In genomic region chr17:63772801-63773271, GRCh38 we compare ENCODE assay signal across 8 cellular contexts. TPM values are rescaled to one million over a fixed set of nuclear protein-coding genes. Genes with fewer than 3 reads are reported as not detected.
A peak's percentile ranks its signal among the peaks of the same experiment; 100 is the strongest.
DNase-seq lines count a peak whose midpoint lies in the region; ATAC-seq and TF ChIP-seq lines count a peak whose summit lies in the region.

No MANE protein-coding gene starts in this region.

- peaks cover 32 to 34% of the 10 kb centered on the region in 2 donors for H3K4me1 ChIP-seq in gastrocnemius medialis

- in situ Hi-C loops in gastrocnemius medialis (cut with MboI; ENCODE audit: low sequenced_read_pairs in 4 of 4): no loop called here

- TF ChIP-seq CTCF in AG04449 (IDR thresholded peaks at IDR 0.05; ENCODE audit: insufficient read depth, low read length, missing control alignments) (no peak), gastrocnemius medialis (IDR thresholded peaks at IDR 0.05 in 4 of 5, conservative IDR thresholded peaks at IDR 0.05 in 1 of 5) (no peak)

- DNase-seq in AG04449 (ENCODE audit: low read depth, low spot score) (peak; percentile 4), H7 (no peak), foreskin melanocyte (peak; percentile 16), gastrocnemius medialis (peak in 1 of 2 donors; percentile 4), NCI-H2196 treated with DMSO at 0.1 percent for 48 hours (lab: John Stamatoyannopoulos, UW; ENCODE audit: unreplicated experiment) (no peak)
- DNase-seq in activated CD4-positive, alpha-beta memory T cell treated with anti-CD3 and anti-CD28 coated beads for 36 hours: no peak
- DNase-seq in activated CD4-positive, alpha-beta T cell treated with anti-CD3 and anti-CD28 coated beads, Interleukin-2, amount 50 U/mL, for 4 hours: no peak

- POLR2A ChIA-PET in AG04449 (lab: Yijun Ruan, JAX): interaction anchor here (1.2 to 1.5 kb wide), 7 partner anchors 8 to 71 kb away, joined by 3 to 10 read pairs (median 5); partner anchors contain the start of gene PSMC5
- POLR2A ChIA-PET in activated CD4-positive, alpha-beta memory T cell treated with anti-CD3 and anti-CD28 coated beads for 36 hours (lab: Charles Lee): interaction anchor here (1.3 to 4.1 kb wide), 8 partner anchors 17 to 733 kb away, joined by 5 to 34 read pairs (median 14); partner anchors contain the start of genes FTSJ3, LIMD2 and PSMC5

- CTCF ChIA-PET in AG04449 (lab: Yijun Ruan, JAX): interaction anchor here (1.0 kb wide), 1 partner anchor 11 kb away, joined by 3 read pairs; no protein-coding TSS in a partner anchor
- CTCF ChIA-PET in activated CD4-positive, alpha-beta memory T cell treated with anti-CD3 and anti-CD28 coated beads for 36 hours (lab: Charles Lee): interaction anchor here (1.2 to 2.4 kb wide), 2 partner anchors 31 to 76 kb away, joined by 4 to 7 read pairs; partner anchors contain the start of gene STRADA

- no peaks in the 10 kb centered on the region for H3K27me3 Mint-ChIP-seq in activated CD4-positive, alpha-beta memory T cell treated with anti-CD3 and anti-CD28 coated beads for 36 hours

- H3K9me3 ChIP-seq in gastrocnemius medialis: no peaks in the 10 kb centered on the region

- H3K27me3 ChIP-seq in H7 (ENCODE audit: control insufficient read depth, insufficient read depth, low read length): no peaks in the 10 kb centered on the region
- no peaks in the 10 kb centered on the region for H3K27me3 ChIP-seq in gastrocnemius medialis

- H3K9me3 Mint-ChIP-seq in activated CD4-positive, alpha-beta memory T cell treated with anti-CD3 and anti-CD28 coated beads for 36 hours: no peaks in the 10 kb centered on the region

- no peak for TF ChIP-seq POLR2A in gastrocnemius medialis (IDR thresholded peaks at IDR 0.05)

- H3K36me3 ChIP-seq in H7 (replicated peaks; ENCODE audit: control insufficient read depth, insufficient read depth, low read length) (peaks cover 5% of the 10 kb centered on the region), gastrocnemius medialis (no peaks in the 10 kb centered on the region)

- no peak for ATAC-seq in gastrocnemius medialis
- no peak for ATAC-seq in HG02678 (IDR thresholded peaks at IDR 0.05; ENCODE audit: unreplicated experiment)

- peak overlapping the region; percentile 100 for H3K27ac Mint-ChIP-seq in activated CD4-positive, alpha-beta memory T cell treated with anti-CD3 and anti-CD28 coated beads for 36 hours

- H3K4me1 Mint-ChIP-seq in activated CD4-positive, alpha-beta memory T cell treated with anti-CD3 and anti-CD28 coated beads for 36 hours (ENCODE audit: low read depth): peaks cover 48% of the 10 kb centered on the region

- H3K27ac ChIP-seq in gastrocnemius medialis: peak overlapping the region; percentile 92 to 98 (median 98)

- intact Hi-C loops in activated CD4-positive, alpha-beta memory T cell treated with anti-CD3 and anti-CD28 coated beads for 36 hours (cut with micrococcal nuclease): loop anchor here (1.0 to 10.0 kb wide), 6 partner anchors 32 to 732 kb away; partner anchors contain the start of genes CEP95, DDX5, FTSJ3 and PSMC5
- intact Hi-C loops in gastrocnemius medialis (cut with DNase I; ENCODE audit: low total_unique reads): loop anchor here (1.0 to 10.0 kb wide), 5 partner anchors 32 to 1848 kb away; partner anchors contain the start of genes FTSJ3, INTS2, PSMC5 and STRADA

- peaks cover 23% of the 10 kb centered on the region for H3K36me3 Mint-ChIP-seq in activated CD4-positive, alpha-beta memory T cell treated with anti-CD3 and anti-CD28 coated beads for 36 hours

- H3K4me3 ChIP-seq in AG04449 (ENCODE audit: low read depth, low read length) (peak overlapping the region; percentile 92), H7 (ENCODE audit: insufficient read depth, low read depth, low read length) (peak overlapping the region; percentile 91), gastrocnemius medialis (peak overlapping the region; percentile 76 to 98 (median 92))

- peak overlapping the region; percentile 95 for H3K4me3 Mint-ChIP-seq in activated CD4-positive, alpha-beta memory T cell treated with anti-CD3 and anti-CD28 coated beads for 36 hours

RNA-seq across cellular contexts. Expression of gene CCDC47, which starts 0.6 kb away (rescaled TPM):
- 30.6 and 36.4 TPM in 2 replicates for total RNA-seq in H7 (2014; rRNA removed; shearing (Covaris generic))
- 10 to 100 TPM; 57.6 to 60.5 TPM for total RNA-seq in activated CD4-positive, alpha-beta memory T cell treated with anti-CD3 and anti-CD28 coated beads for 36 hours
- total RNA-seq in gastrocnemius medialis: 100 to 1,000 TPM in 1 of 4 donors, 10 to 100 TPM in 3; 81.0 to 110 (median 86.8) TPM

RNA-seq across cellular contexts. Expression of gene DDX42, which starts 1.1 kb away (rescaled TPM):
- 34.5 and 41.8 TPM in 2 replicates for total RNA-seq in H7 (2014; rRNA removed; shearing (Covaris generic))
- 100 to 1,000 TPM; 103 to 106 TPM for total RNA-seq in activated CD4-positive, alpha-beta memory T cell treated with anti-CD3 and anti-CD28 coated beads for 36 hours
- total RNA-seq in gastrocnemius medialis: 10 to 100 TPM; 35.9 to 71.6 (median 56.8) TPM

RNA-seq across cellular contexts. Expression of gene STRADA, which starts 31.2 kb away (rescaled TPM):
- 28.5 and 33.4 TPM in 2 replicates for total RNA-seq in H7 (2014; rRNA removed; shearing (Covaris generic))
- 10 to 100 TPM; 64.8 to 69.7 TPM for total RNA-seq in activated CD4-positive, alpha-beta memory T cell treated with anti-CD3 and anti-CD28 coated beads for 36 hours
- 10 to 100 TPM in 1 of 4 donors, 1 to 10 TPM in 3; 7.5 to 15.0 (median 8.6) TPM for total RNA-seq in gastrocnemius medialis

RNA-seq across cellular contexts. Expression of gene PSMC5, which starts 54.4 kb away (rescaled TPM):
- total RNA-seq in H7 (2014; rRNA removed; shearing (Covaris generic)): 29.9 and 34.9 TPM in 2 replicates
- 100 to 1,000 TPM; 165 to 171 TPM for total RNA-seq in activated CD4-positive, alpha-beta memory T cell treated with anti-CD3 and anti-CD28 coated beads for 36 hours
- 100 to 1,000 TPM; 103 to 153 (median 123) TPM for total RNA-seq in gastrocnemius medialis

RNA-seq across cellular contexts. Expression of gene FTSJ3, which starts 54.6 kb away (rescaled TPM):
- total RNA-seq in H7 (2014; rRNA removed; shearing (Covaris generic)): 30.0 and 54.1 TPM in 2 replicates
- total RNA-seq in activated CD4-positive, alpha-beta memory T cell treated with anti-CD3 and anti-CD28 coated beads for 36 hours: 10 to 100 TPM; 41.5 to 42.8 TPM
- 10 to 100 TPM; 24.6 to 46.3 (median 34.9) TPM for total RNA-seq in gastrocnemius medialis

Comparison
In these comparisons a context has a peak if more than half of its experiments do, and no peak if none do; other contexts are left out.
1. DNase-seq: peak in AG04449 (single experiment) and foreskin melanocyte (single experiment); none in H7 (single experiment), activated CD4-positive, alpha-beta memory T cell treated with anti-CD3 and anti-CD28 coated beads for 36 hours (single experiment), activated CD4-positive, alpha-beta T cell treated with anti-CD3 and anti-CD28 coated beads, Interleukin-2, amount 50 U/mL, for 4 hours (0 of 2) and NCI-H2196 treated with DMSO at 0.1 percent for 48 hours (single experiment).
2. Peak in every context shown above with its lines, with median percentiles within 50 percentile points of each other: H3K4me3 ChIP-seq.